Comparison of ENCODE assay signal across 8 cellular contexts in genomic region chr3:117843356-117843755, GRCh38.
"Had no signal": no experiment of that assay in that cellular context is flagged by ENCODE, and none has a peak within 500 bp of the region (broad histone marks: within the 10 kb centered on the region; RNA-seq: fewer than 3 reads in every experiment).

No MANE protein-coding gene starts in this region.

- DNase-seq: GM23248, GOT3, H7, HFFc6, KG1 had no signal

- ATAC-seq: HCT116, HepG2, K562 had no signal
